19 cellular contexts compared by ENCODE assay signal in genomic region chr14:53501361-53502320, GRCh38.
DNase-seq lines count a peak whose midpoint lies in the region; ATAC-seq and TF ChIP-seq lines count a peak whose summit lies in the region.
"Had no signal": no experiment of that assay in that cellular context is flagged by ENCODE, and none has a peak within 500 bp of the region (broad histone marks: within the 10 kb centered on the region; RNA-seq: fewer than 3 reads in every experiment).

No MANE protein-coding gene starts in this region.

- H3K27ac ChIP-seq in smooth muscle cell (ENCODE audit: low read depth) (no peak overlapping the region), body of pancreas (no peak overlapping the region), Karpas-422 (ENCODE audit: low read length) (no peak overlapping the region)
- H3K27ac ChIP-seq: BLaER1, neutrophil had no signal

- H3K4me1 ChIP-seq in adipocyte (ENCODE audit: control insufficient read depth, insufficient read depth, low read length): peaks cover 8% of the 10 kb centered on the region
- no peaks in the 10 kb centered on the region for H3K4me1 ChIP-seq in smooth muscle cell (ENCODE audit: low read depth)
- no peaks in the 10 kb centered on the region for H3K4me1 ChIP-seq in body of pancreas
- no peaks in the 10 kb centered on the region for H3K4me1 ChIP-seq in Karpas-422 (ENCODE audit: low read length)
- H3K4me1 ChIP-seq: BLaER1 had no signal

- H3K9ac ChIP-seq in adipocyte (ENCODE audit: low read length) (no peak overlapping the region), smooth muscle cell (ENCODE audit: low read depth) (no peak overlapping the region), Karpas-422 (ENCODE audit: low read length) (no peak overlapping the region)
- H3K9ac ChIP-seq: BLaER1 had no signal

- H3K79me2 ChIP-seq in smooth muscle cell (ENCODE audit: low read depth) (no peaks in the 10 kb centered on the region), Karpas-422 (ENCODE audit: low read length) (no peaks in the 10 kb centered on the region)

- 39% methylated on average over 4 of the region's 4 CpGs for WGBS in smooth muscle cell (ENCODE audit: low lambda C conversion rate)
- WGBS in body of pancreas, 2 donors: 43 to 44% methylated on average over 4 of the region's 4 CpGs

- no peaks in the 10 kb centered on the region for H3K9me3 ChIP-seq in adipocyte (ENCODE audit: control insufficient read depth, low read length)
- no peaks in the 10 kb centered on the region for H3K9me3 ChIP-seq in smooth muscle cell (replicated peaks; ENCODE audit: low read depth)
- peaks cover 0 to 4% (median 0%) of the 10 kb centered on the region in 3 donors for H3K9me3 ChIP-seq in body of pancreas
- peaks cover 9% of the 10 kb centered on the region; the same call in 1 of the 2 replicates for H3K9me3 ChIP-seq in Karpas-422 (ENCODE audit: low read length)

- ATAC-seq in body of pancreas (no peak), HG02885 (IDR thresholded peaks at IDR 0.05; ENCODE audit: poor library complexity, unreplicated experiment) (no peak)
- ATAC-seq: activated CD8-positive, alpha-beta T cell treated with anti-CD3 and anti-CD28 coated beads for 36 hours; activated naive CD8-positive, alpha-beta T cell treated with anti-CD3 and anti-CD28 coated beads, Interleukin-2, amount 50 U/mL, for 24 hours had no signal

- H2AFZ ChIP-seq in smooth muscle cell (ENCODE audit: low read depth) (no peak overlapping the region), Karpas-422 (ENCODE audit: low read length) (no peak overlapping the region)

- H3K4me2 ChIP-seq in smooth muscle cell (peak overlapping the region; percentile 13), Karpas-422 (ENCODE audit: low read depth, low read length, poor library complexity, severe bottlenecking) (no peak overlapping the region)
- H3K4me2 ChIP-seq: BLaER1 had no signal

- TF ChIP-seq CTCF in smooth muscle cell (IDR thresholded peaks at IDR 0.05; ENCODE audit: borderline replicate concordance, insufficient read depth, poor library complexity, severe bottlenecking) (no peak), body of pancreas (IDR thresholded peaks at IDR 0.05) (no peak)

- no peaks in the 10 kb centered on the region for H3K9me2 ChIP-seq in Karpas-422 (replicated peaks; ENCODE audit: insufficient read depth, low read length)

- intact Hi-C loops in body of pancreas (cut with DNase I): no loop called here

- no peak overlapping the region for H3K4me3 ChIP-seq in adipocyte (ENCODE audit: low read length)
- H3K4me3 ChIP-seq in smooth muscle cell: no peak overlapping the region
- H3K4me3 ChIP-seq in body of pancreas: no peak overlapping the region
- no peak overlapping the region for H3K4me3 ChIP-seq in Karpas-422 (ENCODE audit: low read length)
- H3K4me3 ChIP-seq: BLaER1 had no signal

- H3K27me3 ChIP-seq in adipocyte (replicated peaks; ENCODE audit: control insufficient read depth, insufficient read depth, low read length): no peaks in the 10 kb centered on the region
- no peaks in the 10 kb centered on the region for H3K27me3 ChIP-seq in smooth muscle cell (ENCODE audit: low read depth)
- H3K27me3 ChIP-seq in body of pancreas: no peaks in the 10 kb centered on the region
- no peaks in the 10 kb centered on the region for H3K27me3 ChIP-seq in Karpas-422 (ENCODE audit: low read length)
- H3K27me3 ChIP-seq: BLaER1, neutrophil had no signal

- no peaks in the 10 kb centered on the region for H4K20me1 ChIP-seq in smooth muscle cell (ENCODE audit: low read depth)
- no peaks in the 10 kb centered on the region for H4K20me1 ChIP-seq in Karpas-422 (ENCODE audit: insufficient read depth, low read depth, low read length)
- H4K20me1 ChIP-seq: BLaER1 had no signal

- DNase-seq in H4 (ENCODE audit: low spot score): peak; percentile 84
- peak; percentile 89 for DNase-seq in adipocyte (ENCODE audit: low read depth)
- peak; percentile 50 for DNase-seq in fibroblast of the conjunctiva (ENCODE audit: low read depth)
- no peak for DNase-seq in smooth muscle cell (lab: John Stamatoyannopoulos, UW; ENCODE audit: unreplicated experiment)
- no peak for DNase-seq in body of pancreas
- DNase-seq in Karpas-422: no peak
- DNase-seq in activated CD4-positive, CD25-positive, alpha-beta regulatory T cell treated with anti-CD3 and anti-CD28 coated beads, Interleukin-2, amount 50 U/mL, for 72 hours: no peak
- DNase-seq: activated CD8-positive, alpha-beta T cell treated with anti-CD3 and anti-CD28 coated beads for 36 hours; activated naive CD8-positive, alpha-beta T cell treated with anti-CD3 and anti-CD28 coated beads, Interleukin-2, amount 50 U/mL, for 24 hours; activated T-cell treated with anti-CD3 and anti-CD28 coated beads, Interleukin-2, amount 50 U/mL, for 48 hours; DMS 273 treated with DMSO at 0.1 percent for 48 hours; kidney glomerular epithelial cell; NCI-H1105; NK-92 treated with Interleukin-12 subunit alpha and Interleukin-12 subunit beta, amount 100 ng/mL, for 24 hours; stimulated activated CD4-positive, alpha-beta T cell treated with anti-CD3 and anti-CD28 coated beads, Interleukin-2, amount 100 ng/mL, for 48 hours; substantia nigra had no signal

- H3F3A ChIP-seq in smooth muscle cell (ENCODE audit: low read depth): no peaks in the 10 kb centered on the region

- H3K36me3 ChIP-seq in adipocyte (ENCODE audit: control insufficient read depth, insufficient read depth, low read length, severe bottlenecking) (no peaks in the 10 kb centered on the region), smooth muscle cell (ENCODE audit: low read depth) (no peaks in the 10 kb centered on the region), body of pancreas (replicated peaks in 1 of 2; ENCODE audit: insufficient read depth in 1 of 2, low read depth in 2 of 2) (no peaks in the 10 kb centered on the region), Karpas-422 (ENCODE audit: insufficient read depth, low read length) (no peaks in the 10 kb centered on the region)
- H3K36me3 ChIP-seq: BLaER1, neutrophil had no signal

- no peak for TF ChIP-seq POLR2A in body of pancreas (IDR thresholded peaks at IDR 0.05)

Comparison
In these comparisons a context has a peak if more than half of its experiments do, and no peak if none do; other contexts are left out.
1. DNase-seq: peak in H4 (single experiment), adipocyte (single experiment) and fibroblast of the conjunctiva (single experiment); none in smooth muscle cell (single experiment), body of pancreas (0 of 4), Karpas-422 (single experiment) and activated CD4-positive, CD25-positive, alpha-beta regulatory T cell treated with anti-CD3 and anti-CD28 coated beads, Interleukin-2, amount 50 U/mL, for 72 hours (single experiment).